Comparison of ENCODE assay signal across 7 cellular contexts in the genomic region with DNA sequence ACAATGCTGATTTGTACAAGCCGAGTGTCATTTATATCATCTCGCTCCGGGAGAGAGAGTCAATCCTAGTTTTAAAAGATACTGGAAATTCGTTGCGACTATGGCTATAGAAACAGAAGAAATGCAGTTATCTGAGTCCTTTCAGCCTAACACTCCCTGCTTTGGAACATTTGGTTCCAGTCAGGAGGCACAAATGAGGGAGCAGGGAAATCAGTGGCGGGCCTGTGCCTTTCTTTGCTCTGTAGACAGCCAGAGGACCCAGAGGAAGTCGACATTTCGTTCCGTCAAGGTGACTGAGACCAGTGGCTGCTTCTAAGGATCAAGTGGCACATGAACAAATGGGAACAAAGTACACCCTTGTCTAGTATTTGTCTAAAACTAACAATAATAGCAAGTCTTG. TPM values are rescaled to one million over a fixed set of nuclear protein-coding genes. Genes with fewer than 3 reads are reported as not detected.
DNase-seq lines count a peak whose midpoint lies in the region; ATAC-seq and TF ChIP-seq lines count a peak whose summit lies in the region.

No MANE protein-coding gene starts in this region.

- peak overlapping the region; percentile 82 for H2AFZ ChIP-seq in GM23248

- H3K4me1 Mint-ChIP-seq in stimulated activated effector memory CD8-positive, alpha-beta T cell treated with anti-CD3 and anti-CD28 coated beads, Interleukin-12 subunit alpha, Interleukin-12 subunit beta, amount 100 ng/mL, for 72 hours: peaks cover 40% of the 10 kb centered on the region

- in situ Hi-C loops in GM23248 (cut with MboI): no loop called here

- H3K9me3 ChIP-seq in GM23248 (ENCODE audit: low read depth) (no peaks in the 10 kb centered on the region), SK-N-MC (ENCODE audit: low read depth, low read length) (no peaks in the 10 kb centered on the region)

- TF ChIP-seq CTCF in fibroblast of mammary gland (conservative IDR thresholded peaks at IDR 0.05; ENCODE audit: control insufficient read depth, insufficient read depth, low read depth, low read length): no peak

- DNase-seq in GM23248 (no peak), SK-N-MC (ENCODE audit: low read depth, low spot score) (no peak), fibroblast of mammary gland (ENCODE audit: low read depth) (no peak), superior temporal gyrus (ENCODE audit: extremely low spot score) (no peak), NCI-H510A treated with DMSO at 0.1 percent for 48 hours (lab: John Stamatoyannopoulos, UW) (no peak)
- no peak for DNase-seq in stimulated activated effector memory CD8-positive, alpha-beta T cell treated with anti-CD3 and anti-CD28 coated beads, Interleukin-12 subunit alpha, Interleukin-12 subunit beta, amount 100 ng/mL, for 72 hours (ENCODE audit: low spot score in 2 of 2)

- no peaks in the 10 kb centered on the region for H3K27me3 ChIP-seq in GM23248 (replicated peaks; ENCODE audit: insufficient read depth)

- no peaks in the 10 kb centered on the region for H3K9me3 Mint-ChIP-seq in stimulated activated effector memory CD8-positive, alpha-beta T cell treated with anti-CD3 and anti-CD28 coated beads, Interleukin-12 subunit alpha, Interleukin-12 subunit beta, amount 100 ng/mL, for 72 hours

- H3K4me3 ChIP-seq in GM23248 (peak overlapping the region; percentile 72), SK-N-MC (peak overlapping the region; percentile 76), fibroblast of mammary gland (ENCODE audit: control insufficient read depth, low read depth, low read length) (peak overlapping the region; percentile 68)

- H3K9me2 ChIP-seq in GM23248 (ENCODE audit: insufficient read depth): no peaks in the 10 kb centered on the region

- no peaks in the 10 kb centered on the region for H4K20me1 ChIP-seq in GM23248 (ENCODE audit: insufficient read depth)

- peak overlapping the region; percentile 81 for H3K9ac ChIP-seq in GM23248
- H3K9ac ChIP-seq in SK-N-MC (ENCODE audit: insufficient read length): no peak overlapping the region

- H3K27ac Mint-ChIP-seq in stimulated activated effector memory CD8-positive, alpha-beta T cell treated with anti-CD3 and anti-CD28 coated beads, Interleukin-12 subunit alpha, Interleukin-12 subunit beta, amount 100 ng/mL, for 72 hours: peak overlapping the region; percentile 26

- peaks cover 16% of the 10 kb centered on the region for H3K4me1 ChIP-seq in GM23248 (ENCODE audit: insufficient read depth)

- no peaks in the 10 kb centered on the region for H3F3A ChIP-seq in GM23248 (ENCODE audit: insufficient read depth)

- no peaks in the 10 kb centered on the region for H3K36me3 Mint-ChIP-seq in stimulated activated effector memory CD8-positive, alpha-beta T cell treated with anti-CD3 and anti-CD28 coated beads, Interleukin-12 subunit alpha, Interleukin-12 subunit beta, amount 100 ng/mL, for 72 hours

- H3K27ac ChIP-seq in GM23248 (no peak overlapping the region), SK-N-MC (no peak overlapping the region)

- 86 to 87% methylated on average over 9 of the region's 9 CpGs for WGBS in GM23248 (ENCODE audit: low coverage in 1 of 2, low lambda C conversion rate in 2 of 2, missing lambda C conversion rate in 2 of 2), 2 experiments

- peak overlapping the region; percentile 82 for H3K4me3 Mint-ChIP-seq in stimulated activated effector memory CD8-positive, alpha-beta T cell treated with anti-CD3 and anti-CD28 coated beads, Interleukin-12 subunit alpha, Interleukin-12 subunit beta, amount 100 ng/mL, for 72 hours

- ATAC-seq in stimulated activated effector memory CD8-positive, alpha-beta T cell treated with anti-CD3 and anti-CD28 coated beads, Interleukin-12 subunit alpha, Interleukin-12 subunit beta, amount 100 ng/mL, for 72 hours: no peak
- no peak for ATAC-seq in HG03097 (IDR thresholded peaks at IDR 0.05; ENCODE audit: low FRiP score, unreplicated experiment)

- H3K79me2 ChIP-seq in GM23248 (ENCODE audit: insufficient read depth): peaks cover 38% of the 10 kb centered on the region

- no peaks in the 10 kb centered on the region for H3K36me3 ChIP-seq in GM23248 (ENCODE audit: low read depth)
- H3K36me3 ChIP-seq in SK-N-MC (ENCODE audit: insufficient read depth, low read length): no peaks in the 10 kb centered on the region

- peak overlapping the region; percentile 31 for H3K4me2 ChIP-seq in GM23248 (ENCODE audit: unreplicated experiment)

RNA-seq across cellular contexts. Expression of gene RIOX2, which starts 0.7 kb away (rescaled TPM):
- 29.1 and 35.4 TPM in 2 replicates for total RNA-seq in GM23248 (2014; rRNA removed; shearing (Covaris generic))
- polyA plus RNA-seq in GM23248 (2016; fragmentation: Nextera tagmentation; extraction: Ambion mirVana): 34.0 and 36.4 TPM in 2 replicates
